1 cellular context compared by ENCODE assay signal in genomic region chr16:19169081-19169639, GRCh38.
TF ChIP-seq lines count a peak whose summit lies in the region.

No MANE protein-coding gene starts in this region.

TF ChIP-seq in HCT116, 20 proteins besides CTCF, POLR2A, EP300 and RAD21 (continued from another document):
- TF ChIP-seq ZBTB33 (IDR thresholded peaks at IDR 0.05; ENCODE audit: extremely low read depth, insufficient replicate concordance, low read length) = no peak
- TF ChIP-seq EZH2phosphoT487 (IDR thresholded peaks at IDR 0.05; ENCODE audit: borderline replicate concordance) = no peak
- TF ChIP-seq CBX3 (IDR thresholded peaks at IDR 0.05; ENCODE audit: low read depth) = no peak
- no peak for TF ChIP-seq MAX (IDR thresholded peaks at IDR 0.05)
- no peak for TF ChIP-seq ELF1 (IDR thresholded peaks at IDR 0.05; ENCODE audit: borderline replicate concordance, low read depth)
- TF ChIP-seq CEBPB (IDR thresholded peaks at IDR 0.05; ENCODE audit: low read depth) = no peak
- no peak for TF ChIP-seq EGR1 (IDR thresholded peaks at IDR 0.05; ENCODE audit: low read depth)
- TF ChIP-seq TCF7L2 (IDR thresholded peaks at IDR 0.05; ENCODE audit: borderline replicate concordance, extremely low read depth, insufficient read depth, insufficient read length) = no peak
- TF ChIP-seq JUND (IDR thresholded peaks at IDR 0.05) = no peak
- no peak for TF ChIP-seq SP1 (IDR thresholded peaks at IDR 0.05; ENCODE audit: low read depth)
- no peak for TF ChIP-seq ATF3 (IDR thresholded peaks at IDR 0.05)
- TF ChIP-seq YY1 (IDR thresholded peaks at IDR 0.05; ENCODE audit: extremely low read depth, insufficient replicate concordance, low read depth, low read length) = no peak
- no peak for TF ChIP-seq SIN3A (IDR thresholded peaks at IDR 0.05; ENCODE audit: low read depth)
- TF ChIP-seq ZFX (IDR thresholded peaks at IDR 0.05) = no peak
